ENCODE assay signal across 1 cellular context in the genomic region with DNA sequence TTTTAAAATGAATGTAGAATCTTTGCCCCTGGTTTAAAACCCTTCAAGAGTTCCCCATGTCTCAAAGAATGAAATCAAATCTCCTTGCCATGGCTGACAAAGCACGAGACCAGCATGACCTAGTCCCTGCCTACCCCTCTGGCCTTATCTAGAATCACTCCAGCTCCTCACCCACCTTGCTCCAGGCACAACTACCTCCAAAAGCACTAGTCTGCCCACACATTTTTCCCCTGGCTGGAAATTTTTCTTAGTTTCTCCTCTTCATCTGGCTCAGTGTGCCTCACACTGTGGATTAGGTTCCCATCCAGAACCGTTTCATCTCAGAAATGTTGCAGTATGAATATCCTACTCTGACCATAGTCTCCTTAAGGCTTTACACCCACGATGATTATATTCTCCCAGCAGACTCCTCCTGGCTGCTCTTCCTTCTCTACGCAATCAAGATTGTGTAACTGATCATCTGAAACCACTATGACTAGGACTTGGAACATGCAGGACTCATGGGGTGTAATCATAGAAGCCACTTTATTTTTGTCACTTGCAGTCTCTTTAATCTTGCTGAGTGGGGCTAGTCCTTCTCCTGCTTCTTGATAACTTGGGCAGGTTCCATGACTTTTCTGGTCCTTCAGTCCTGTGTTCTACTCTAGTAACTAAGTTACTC.
TF ChIP-seq lines count a peak whose summit lies in the region.

No MANE protein-coding gene starts in this region.

TF ChIP-seq in HEK293, 187 proteins besides CTCF, POLR2A, EP300 and RAD21 (continued from another document):
- TF ChIP-seq, protein P1, sequence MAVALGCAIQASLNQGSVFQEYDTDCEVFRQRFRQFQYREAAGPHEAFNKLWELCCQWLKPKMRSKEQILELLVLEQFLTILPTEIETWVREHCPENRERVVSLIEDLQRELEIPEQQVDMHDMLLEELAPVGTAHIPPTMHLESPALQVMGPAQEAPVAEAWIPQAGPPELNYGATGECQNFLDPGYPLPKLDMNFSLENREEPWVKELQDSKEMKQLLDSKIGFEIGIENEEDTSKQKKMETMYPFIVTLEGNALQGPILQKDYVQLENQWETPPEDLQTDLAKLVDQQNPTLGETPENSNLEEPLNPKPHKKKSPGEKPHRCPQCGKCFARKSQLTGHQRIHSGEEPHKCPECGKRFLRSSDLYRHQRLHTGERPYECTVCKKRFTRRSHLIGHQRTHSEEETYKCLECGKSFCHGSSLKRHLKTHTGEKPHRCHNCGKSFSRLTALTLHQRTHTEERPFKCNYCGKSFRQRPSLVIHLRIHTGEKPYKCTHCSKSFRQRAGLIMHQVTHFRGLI (tag by site-specific recombination; IDR thresholded peaks at IDR 0.05): no peak
- no peak for TF ChIP-seq SP3 (tag by site-specific recombination; IDR thresholded peaks at IDR 0.05)
